9 cellular contexts compared by ENCODE assay signal in genomic region chr12:111359231-111359913, GRCh38. TPM values are rescaled to one million over a fixed set of nuclear protein-coding genes. Genes with fewer than 3 reads are reported as not detected.
DNase-seq lines count a peak whose midpoint lies in the region; ATAC-seq, FAIRE-seq and TF ChIP-seq lines count a peak whose summit lies in the region.
"Had no signal": no experiment of that assay in that cellular context is flagged by ENCODE, and none has a peak within 500 bp of the region (broad histone marks: within the 10 kb centered on the region; RNA-seq: fewer than 3 reads in every experiment).

No MANE protein-coding gene starts in this region.

- no peaks in the 10 kb centered on the region for H3K27me3 ChIP-seq in HUES48 (ENCODE audit: control insufficient read depth, insufficient read depth, low read length)

- H3K4me1 Mint-ChIP-seq in activated naive CD8-positive, alpha-beta T cell treated with anti-CD3 and anti-CD28 coated beads, Interleukin-2, amount 10 ng/mL, durations not matched to agents 7 days and 5 days: peaks cover 11% of the 10 kb centered on the region

- intact Hi-C loops in kidney (cut with DNase I): no loop called here

- POLR2A ChIA-PET in activated naive CD8-positive, alpha-beta T cell treated with anti-CD3 and anti-CD28 coated beads, Interleukin-2, amount 10 ng/mL, durations not matched to agents 7 days and 5 days (lab: Charles Lee): interaction anchor here (0.6 kb wide), 1 partner anchor 107 kb away, joined by 5 read pairs; no protein-coding TSS in a partner anchor

- H3K9me3 Mint-ChIP-seq in activated naive CD8-positive, alpha-beta T cell treated with anti-CD3 and anti-CD28 coated beads, Interleukin-2, amount 10 ng/mL, durations not matched to agents 7 days and 5 days: no peaks in the 10 kb centered on the region

- H3K9ac ChIP-seq in HUES48 (ENCODE audit: low read depth, low read length) (0 out of 2 replicates have a peak overlapping the region, but pooled peaks have one; percentile 24), kidney (ENCODE audit: low read length in 2 of 2) (no peak overlapping the region)

- H3K9me3 ChIP-seq in HUES48 (ENCODE audit: control insufficient read depth, insufficient read depth, low read length) (no peaks in the 10 kb centered on the region), kidney (ENCODE audit: control insufficient read depth in 1 of 2, low read length in 2 of 2) (no peaks in the 10 kb centered on the region)

- H3K4me3 ChIP-seq in HUES48 (ENCODE audit: low read depth, low read length): no peak overlapping the region
- no peak overlapping the region for H3K4me3 ChIP-seq in kidney (ENCODE audit: low read length in 2 of 2)

- ATAC-seq in activated naive CD8-positive, alpha-beta T cell treated with anti-CD3 and anti-CD28 coated beads, Interleukin-2, amount 10 ng/mL, durations not matched to agents 7 days and 5 days (ENCODE audit: low read depth): peak; percentile 49
- ATAC-seq: SK-N-SH treated with all-trans-retinoic acid at 6 μM for 48 hours had no signal

- H3K36me3 ChIP-seq in HUES48 (ENCODE audit: control insufficient read depth, insufficient read depth, low read length) (no peaks in the 10 kb centered on the region), kidney (ENCODE audit: control insufficient read depth in 1 of 2, insufficient read depth in 2 of 2, low read length in 2 of 2) (no peaks in the 10 kb centered on the region)

- H3K27ac ChIP-seq in HUES48 (ENCODE audit: low read depth, low read length) (no peak overlapping the region), kidney (ENCODE audit: low read depth in 2 of 2, low read length in 2 of 2) (no peak overlapping the region)

- DNase-seq in UCSD-AML1 (lab: John Stamatoyannopoulos, UW; ENCODE audit: unreplicated experiment) (peak; percentile 77), kidney (no peak), cerebellar cortex (ENCODE audit: low spot score) (no peak), NCI-H1105 treated with DMSO at 0.1 percent for 48 hours (lab: John Stamatoyannopoulos, UW) (no peak), hepatic stellate cell (ENCODE audit: low spot score) (no peak)
- DNase-seq in activated naive CD8-positive, alpha-beta T cell treated with anti-CD3 and anti-CD28 coated beads, Interleukin-2, amount 10 ng/mL, durations not matched to agents 7 days and 5 days: peak; percentile 48
- peak; percentile 37 to 52 for DNase-seq in stimulated activated CD4-positive, alpha-beta T cell treated with anti-CD3 and anti-CD28 coated beads, Interleukin-4, amount 100 ng/mL, for 48 hours (ENCODE audit: low read depth in 2 of 2)

- H3K4me3 Mint-ChIP-seq in activated naive CD8-positive, alpha-beta T cell treated with anti-CD3 and anti-CD28 coated beads, Interleukin-2, amount 10 ng/mL, durations not matched to agents 7 days and 5 days: peak overlapping the region; percentile 2

- no peak overlapping the region for H3K27ac Mint-ChIP-seq in activated naive CD8-positive, alpha-beta T cell treated with anti-CD3 and anti-CD28 coated beads, Interleukin-2, amount 10 ng/mL, durations not matched to agents 7 days and 5 days

- no peaks in the 10 kb centered on the region for H3K36me3 Mint-ChIP-seq in activated naive CD8-positive, alpha-beta T cell treated with anti-CD3 and anti-CD28 coated beads, Interleukin-2, amount 10 ng/mL, durations not matched to agents 7 days and 5 days

- TF ChIP-seq CTCF in kidney (IDR thresholded peaks at IDR 0.05; ENCODE audit: borderline replicate concordance, extremely low read depth, insufficient read depth): no peak

- no peak for FAIRE-seq in kidney (lab: Jason Lieb, UNC)

- H3K27me3 Mint-ChIP-seq in activated naive CD8-positive, alpha-beta T cell treated with anti-CD3 and anti-CD28 coated beads, Interleukin-2, amount 10 ng/mL, durations not matched to agents 7 days and 5 days: peaks cover 12% of the 10 kb centered on the region

- H3K4me1 ChIP-seq in HUES48 (ENCODE audit: control insufficient read depth, insufficient read depth, low read length): no peaks in the 10 kb centered on the region
- H3K4me1 ChIP-seq in kidney (ENCODE audit: control insufficient read depth in 1 of 2, insufficient read depth in 1 of 2, low read depth in 1 of 2, low read length in 2 of 2): peaks cover 0 to 10% of the 10 kb centered on the region in 2 donors

RNA-seq across cellular contexts. Expression of gene PHETA1, which starts 9.5 kb away (rescaled TPM):
- total RNA-seq in activated naive CD8-positive, alpha-beta T cell treated with anti-CD3 and anti-CD28 coated beads, Interleukin-2, amount 10 ng/mL, durations not matched to agents 7 days and 5 days: 1 to 10 TPM; 2.9 to 3.8 TPM
- total RNA-seq in kidney: 19.0 TPM
- 6.3 TPM for polyA plus RNA-seq in kidney (ENCODE audit: insufficient read depth, low read depth, low replicate concordance)

RNA-seq across cellular contexts. Expression of gene SH2B3, which starts 46.4 kb away (rescaled TPM):
- 10 to 100 TPM; 40.7 to 44.5 TPM for total RNA-seq in activated naive CD8-positive, alpha-beta T cell treated with anti-CD3 and anti-CD28 coated beads, Interleukin-2, amount 10 ng/mL, durations not matched to agents 7 days and 5 days
- 35.0 TPM for total RNA-seq in kidney
- 7.3 TPM for polyA plus RNA-seq in kidney (ENCODE audit: insufficient read depth, low read depth, low replicate concordance)

Comparison
In these comparisons a context has a peak if more than half of its experiments do, and no peak if none do; other contexts are left out.
1. DNase-seq: peak in UCSD-AML1 (single experiment), activated naive CD8-positive, alpha-beta T cell treated with anti-CD3 and anti-CD28 coated beads, Interleukin-2, amount 10 ng/mL, durations not matched to agents 7 days and 5 days (single experiment) and stimulated activated CD4-positive, alpha-beta T cell treated with anti-CD3 and anti-CD28 coated beads, Interleukin-4, amount 100 ng/mL, for 48 hours (2 of 2); none in kidney (single experiment), cerebellar cortex (single experiment), NCI-H1105 treated with DMSO at 0.1 percent for 48 hours (single experiment) and hepatic stellate cell (single experiment).